8 cellular contexts compared by ENCODE assay signal in genomic region chr1:48697066-48697707, GRCh38.
A peak's percentile ranks its signal among the peaks of the same experiment; 100 is the strongest.
DNase-seq lines count a peak whose midpoint lies in the region; TF ChIP-seq lines count a peak whose summit lies in the region.

No MANE protein-coding gene starts in this region.

- TF ChIP-seq CTCF in HFF-Myc (IDR thresholded peaks at IDR 0.05; ENCODE audit: low read depth, low read length, missing control alignments): peak; percentile 94
- TF ChIP-seq CTCF in choroid plexus epithelial cell (conservative IDR thresholded peaks at IDR 0.05; ENCODE audit: low read depth, low read length): peak; percentile 94

- peak; percentile 22 to 66 for DNase-seq in NCI-H187 (lab: John Stamatoyannopoulos, UW)
- DNase-seq in NCI-H187 treated with DMSO at 0.1 percent for 48 hours (lab: John Stamatoyannopoulos, UW): no peak
- peak; percentile 10 for DNase-seq in HFF-Myc (ENCODE audit: extremely low read depth, low read depth)
- peak; percentile 33 for DNase-seq in NCI-H128 (lab: John Stamatoyannopoulos, UW; ENCODE audit: unreplicated experiment)
- peak in 3 of 4 experiments; percentile 8 to 28 (median 10) for DNase-seq in activated CD4-positive, CD25-positive, alpha-beta regulatory T cell (lab: John Stamatoyannopoulos, UW)
- peak; percentile 55 for DNase-seq in choroid plexus epithelial cell (ENCODE audit: low read depth)
- DNase-seq in lung microvascular endothelial cell (ENCODE audit: low read depth in 2 of 2): peak; percentile 39 to 52
- DNase-seq in stimulated activated CD8-positive, alpha-beta memory T cell treated with anti-CD3 and anti-CD28 coated beads, Interleukin-4, amount 100 ng/mL, for 48 hours: peak; percentile 88

- H3K4me3 ChIP-seq in HFF-Myc (replicated peaks; ENCODE audit: low read depth, low read length) (no peak overlapping the region), choroid plexus epithelial cell (ENCODE audit: low read depth, low read length) (no peak overlapping the region)
